In genomic region chr1:51620470-51620869, GRCh38 we compare ENCODE assay signal across 1 cellular context.
TF ChIP-seq lines count a peak whose summit lies in the region.

No MANE protein-coding gene starts in this region.

TF ChIP-seq in WTC11, 78 proteins besides CTCF, POLR2A, EP300 and RAD21 (continued from another document):
- TF ChIP-seq PRDM15 (CRISPR knock-in tag; IDR thresholded peaks at IDR 0.05) (no peak), ATF6 (CRISPR knock-in tag; IDR thresholded peaks at IDR 0.05) (no peak), PRRX2 (CRISPR knock-in tag; IDR thresholded peaks at IDR 0.05) (no peak), FOXP1 (CRISPR knock-in tag; IDR thresholded peaks at IDR 0.05; ENCODE audit: borderline replicate concordance) (no peak), E2F4 (CRISPR knock-in tag; IDR thresholded peaks at IDR 0.05; ENCODE audit: borderline replicate concordance, low read depth) (no peak), USF1 (CRISPR knock-in tag; IDR thresholded peaks at IDR 0.05) (no peak), RORB (CRISPR knock-in tag; IDR thresholded peaks at IDR 0.05) (no peak), KAT7 (CRISPR knock-in tag; IDR thresholded peaks at IDR 0.05; ENCODE audit: borderline replicate concordance) (no peak), ZMAT4 (CRISPR knock-in tag; IDR thresholded peaks at IDR 0.05) (no peak), ZNF317 (CRISPR knock-in tag; IDR thresholded peaks at IDR 0.05; ENCODE audit: borderline replicate concordance, low read depth) (no peak), ATF1 (CRISPR knock-in tag; IDR thresholded peaks at IDR 0.05) (no peak), SOX15 (CRISPR knock-in tag; IDR thresholded peaks at IDR 0.05) (no peak)
